Comparison of ENCODE assay signal across 15 cellular contexts in genomic region chr1:62024690-62025089, GRCh38.
"Had no signal": no experiment of that assay in that cellular context is flagged by ENCODE, and none has a peak within 500 bp of the region (broad histone marks: within the 10 kb centered on the region; RNA-seq: fewer than 3 reads in every experiment).

No MANE protein-coding gene starts in this region.

- H3K27me3 Mint-ChIP-seq: activated CD4-positive, alpha-beta T cell treated with anti-CD3 and anti-CD28 coated beads, Interleukin-2, amount 10 ng/mL, durations not matched to agents 7 days and 5 days; activated naive CD8-positive, alpha-beta T cell treated with anti-CD3 and anti-CD28 coated beads for 36 hours; brain; central memory CD8-positive, alpha-beta T cell; dendritic cell treated with granulocyte-macrophage colony-stimulating factor and Interleukin-4, amounts not matched to agents 40 ng/mL and 50 ng/mL, for 4 days; stimulated activated memory B cell treated with anti-CD40 and anti-IgM and Interleukin-4, amounts not matched to agents 10 μg/mL and 1 μg/mL and 100 μg/mL, for 72 hours had no signal

- H3K36me3 ChIP-seq: heart right ventricle, neural progenitor cell, thyroid gland had no signal

- H3K4me1 ChIP-seq: thyroid gland had no signal

- H3K27ac Mint-ChIP-seq: activated CD4-positive, alpha-beta T cell treated with anti-CD3 and anti-CD28 coated beads, Interleukin-2, amount 10 ng/mL, durations not matched to agents 7 days and 5 days; activated naive CD8-positive, alpha-beta T cell treated with anti-CD3 and anti-CD28 coated beads for 36 hours; dendritic cell treated with granulocyte-macrophage colony-stimulating factor and Interleukin-4, amounts not matched to agents 40 ng/mL and 50 ng/mL, for 4 days; neural progenitor cell; stimulated activated memory B cell treated with anti-CD40 and anti-IgM and Interleukin-4, amounts not matched to agents 10 μg/mL and 1 μg/mL and 100 μg/mL, for 72 hours; T-helper 2 cell treated with Interferon-gamma antibody and Interleukin-4, amounts not matched to agents 5 μg/mL and 100 μg/mL, for 36 hours had no signal

- H3K4me1 Mint-ChIP-seq: activated CD4-positive, alpha-beta T cell treated with anti-CD3 and anti-CD28 coated beads, Interleukin-2, amount 10 ng/mL, durations not matched to agents 7 days and 5 days; activated naive CD8-positive, alpha-beta T cell treated with anti-CD3 and anti-CD28 coated beads for 36 hours; central memory CD8-positive, alpha-beta T cell had no signal

- H3K4me3 Mint-ChIP-seq: activated CD4-positive, alpha-beta T cell treated with anti-CD3 and anti-CD28 coated beads, Interleukin-2, amount 10 ng/mL, durations not matched to agents 7 days and 5 days; activated naive CD8-positive, alpha-beta T cell treated with anti-CD3 and anti-CD28 coated beads for 36 hours; central memory CD8-positive, alpha-beta T cell; dendritic cell treated with granulocyte-macrophage colony-stimulating factor and Interleukin-4, amounts not matched to agents 40 ng/mL and 50 ng/mL, for 4 days; endodermal cell; neural progenitor cell; stimulated activated memory B cell treated with anti-CD40 and anti-IgM and Interleukin-4, amounts not matched to agents 10 μg/mL and 1 μg/mL and 100 μg/mL, for 72 hours; T-helper 2 cell treated with Interferon-gamma antibody and Interleukin-4, amounts not matched to agents 5 μg/mL and 100 μg/mL, for 36 hours had no signal

- H3K36me3 Mint-ChIP-seq: neural progenitor cell had no signal

- H3K4me3 ChIP-seq: heart right ventricle, neural progenitor cell, thyroid gland had no signal

- H3K9me3 Mint-ChIP-seq: central memory CD8-positive, alpha-beta T cell; dendritic cell treated with granulocyte-macrophage colony-stimulating factor and Interleukin-4, amounts not matched to agents 40 ng/mL and 50 ng/mL, for 4 days; stimulated activated memory B cell treated with anti-CD40 and anti-IgM and Interleukin-4, amounts not matched to agents 10 μg/mL and 1 μg/mL and 100 μg/mL, for 72 hours; T-helper 2 cell treated with Interferon-gamma antibody and Interleukin-4, amounts not matched to agents 5 μg/mL and 100 μg/mL, for 36 hours had no signal

- H3K27ac ChIP-seq: neural progenitor cell, thyroid gland had no signal

- DNase-seq: activated CD4-positive, alpha-beta T cell treated with anti-CD3 and anti-CD28 coated beads, Interleukin-2, amount 10 ng/mL, durations not matched to agents 7 days and 5 days; activated CD4-positive, CD25-positive, alpha-beta regulatory T cell; activated CD8-positive, alpha-beta memory T cell treated with anti-CD3 and anti-CD28 coated beads for 24 hours; activated naive CD8-positive, alpha-beta T cell treated with anti-CD3 and anti-CD28 coated beads for 36 hours; endodermal cell; heart right ventricle; left colon; stimulated activated CD4-positive, alpha-beta T cell treated with anti-CD3 and anti-CD28 coated beads, Interleukin-2, amount 100 ng/mL, for 48 hours; thyroid gland had no signal

- H3K27me3 ChIP-seq: heart right ventricle, neural progenitor cell, thyroid gland had no signal

- ATAC-seq: left colon; stimulated activated memory B cell treated with anti-CD40 and anti-IgM and Interleukin-4, amounts not matched to agents 10 μg/mL and 1 μg/mL and 100 μg/mL, for 72 hours had no signal

- H3K9me3 ChIP-seq: thyroid gland had no signal
